ENCODE assay signal across 1 cellular context in the genomic region with DNA sequence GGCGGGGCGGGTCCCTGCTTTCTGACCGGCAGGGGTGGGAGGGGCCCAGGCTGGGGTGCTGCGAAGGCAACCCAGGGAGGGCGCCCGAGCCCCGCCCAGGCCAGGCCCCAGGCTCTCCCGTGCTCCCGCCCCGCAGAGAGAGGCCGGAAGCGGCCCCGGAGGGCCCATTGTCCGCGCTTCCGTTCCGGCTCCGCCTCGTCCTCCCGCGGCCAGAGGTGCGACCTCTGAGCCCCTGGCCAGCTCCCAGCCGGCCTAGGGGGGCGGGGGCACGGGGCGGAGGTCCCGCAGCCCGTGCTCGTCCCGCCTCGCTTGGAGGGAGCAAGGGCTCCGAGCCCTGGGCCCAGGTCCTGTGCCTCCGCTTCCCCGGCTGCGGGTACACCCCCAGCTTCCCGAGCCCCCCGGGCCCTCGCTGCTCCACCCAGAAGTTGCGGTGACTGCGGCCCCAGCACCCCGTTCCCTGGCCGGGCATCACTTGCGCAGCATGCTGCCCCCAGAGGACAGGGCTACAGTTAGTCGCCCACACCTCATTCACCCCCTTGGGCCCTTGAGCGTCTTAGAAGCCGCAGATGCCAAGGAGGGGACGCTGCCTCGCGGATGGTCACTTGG.
A peak's percentile ranks its signal among the peaks of the same experiment; 100 is the strongest.
TF ChIP-seq lines count a peak whose summit lies in the region.

No MANE protein-coding gene starts in this region.

TF ChIP-seq in HepG2, 621 proteins besides CTCF, POLR2A, EP300 and RAD21 (continued from another document and continues in another):
- TF ChIP-seq, protein P1, sequence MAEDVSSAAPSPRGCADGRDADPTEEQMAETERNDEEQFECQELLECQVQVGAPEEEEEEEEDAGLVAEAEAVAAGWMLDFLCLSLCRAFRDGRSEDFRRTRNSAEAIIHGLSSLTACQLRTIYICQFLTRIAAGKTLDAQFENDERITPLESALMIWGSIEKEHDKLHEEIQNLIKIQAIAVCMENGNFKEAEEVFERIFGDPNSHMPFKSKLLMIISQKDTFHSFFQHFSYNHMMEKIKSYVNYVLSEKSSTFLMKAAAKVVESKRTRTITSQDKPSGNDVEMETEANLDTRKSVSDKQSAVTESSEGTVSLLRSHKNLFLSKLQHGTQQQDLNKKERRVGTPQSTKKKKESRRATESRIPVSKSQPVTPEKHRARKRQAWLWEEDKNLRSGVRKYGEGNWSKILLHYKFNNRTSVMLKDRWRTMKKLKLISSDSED (CRISPR knock-in tag; IDR thresholded peaks at IDR 0.05), result no peak
- peak; percentile 90 for TF ChIP-seq ZNF746 (CRISPR knock-in tag; IDR thresholded peaks at IDR 0.05)
- 0 out of 2 replicates have a peak, but pooled peaks have one; percentile 47 for TF ChIP-seq ZNF329 (CRISPR knock-in tag; IDR thresholded peaks at IDR 0.05; ENCODE audit: low read depth)
- peak; percentile 59 for TF ChIP-seq CEBPG (CRISPR knock-in tag; IDR thresholded peaks at IDR 0.05)
- TF ChIP-seq MBD4 (IDR thresholded peaks at IDR 0.05; ENCODE audit: borderline replicate concordance, low read length), result no peak
- peak; percentile 62 for TF ChIP-seq FOSL2 (CRISPR knock-in tag; IDR thresholded peaks at IDR 0.05)
- TF ChIP-seq, protein P2, sequence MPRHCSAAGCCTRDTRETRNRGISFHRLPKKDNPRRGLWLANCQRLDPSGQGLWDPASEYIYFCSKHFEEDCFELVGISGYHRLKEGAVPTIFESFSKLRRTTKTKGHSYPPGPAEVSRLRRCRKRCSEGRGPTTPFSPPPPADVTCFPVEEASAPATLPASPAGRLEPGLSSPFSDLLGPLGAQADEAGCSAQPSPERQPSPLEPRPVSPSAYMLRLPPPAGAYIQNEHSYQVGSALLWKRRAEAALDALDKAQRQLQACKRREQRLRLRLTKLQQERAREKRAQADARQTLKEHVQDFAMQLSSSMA (CRISPR knock-in tag; IDR thresholded peaks at IDR 0.05), result peak; percentile 66; the same call in 1 of the 2 replicates
- TF ChIP-seq FOXK2 (IDR thresholded peaks at IDR 0.05), result no peak
- peak; percentile 58; the same call in 1 of the 2 replicates for TF ChIP-seq KMT2B (CRISPR knock-in tag; IDR thresholded peaks at IDR 0.05)
- 0 out of 2 replicates have a peak, but pooled peaks have one; percentile 13 for TF ChIP-seq MYPOP (CRISPR knock-in tag; IDR thresholded peaks at IDR 0.05)
- no peak for TF ChIP-seq JUNB (CRISPR knock-in tag; IDR thresholded peaks at IDR 0.05; ENCODE audit: borderline replicate concordance)
- peak; percentile 80 for TF ChIP-seq PHF8 (CRISPR knock-in tag; IDR thresholded peaks at IDR 0.05)
- peak; percentile 94 for TF ChIP-seq MED1 (CRISPR knock-in tag; IDR thresholded peaks at IDR 0.05)
- TF ChIP-seq ZNF75D (CRISPR knock-in tag; IDR thresholded peaks at IDR 0.05; ENCODE audit: borderline replicate concordance), result no peak
- TF ChIP-seq ZNF615 (CRISPR knock-in tag; IDR thresholded peaks at IDR 0.05; ENCODE audit: borderline replicate concordance), result no peak; the same call in 1 of the 2 replicates
- TF ChIP-seq ZSCAN20 (CRISPR knock-in tag; IDR thresholded peaks at IDR 0.05; ENCODE audit: borderline replicate concordance), result no peak; the same call in 1 of the 2 replicates
- TF ChIP-seq, protein P3, sequence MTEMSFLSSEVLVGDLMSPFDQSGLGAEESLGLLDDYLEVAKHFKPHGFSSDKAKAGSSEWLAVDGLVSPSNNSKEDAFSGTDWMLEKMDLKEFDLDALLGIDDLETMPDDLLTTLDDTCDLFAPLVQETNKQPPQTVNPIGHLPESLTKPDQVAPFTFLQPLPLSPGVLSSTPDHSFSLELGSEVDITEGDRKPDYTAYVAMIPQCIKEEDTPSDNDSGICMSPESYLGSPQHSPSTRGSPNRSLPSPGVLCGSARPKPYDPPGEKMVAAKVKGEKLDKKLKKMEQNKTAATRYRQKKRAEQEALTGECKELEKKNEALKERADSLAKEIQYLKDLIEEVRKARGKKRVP (CRISPR knock-in tag; IDR thresholded peaks at IDR 0.05), result no peak
- no peak for TF ChIP-seq ZNF432 (CRISPR knock-in tag; IDR thresholded peaks at IDR 0.05; ENCODE audit: borderline replicate concordance)
- TF ChIP-seq NR2C2 (CRISPR knock-in tag; IDR thresholded peaks at IDR 0.05; ENCODE audit: borderline replicate concordance), result peak; percentile 52
- TF ChIP-seq SRY (CRISPR knock-in tag; IDR thresholded peaks at IDR 0.05), result no peak; the same call in 1 of the 2 replicates
- TF ChIP-seq IKZF4 (CRISPR knock-in tag; IDR thresholded peaks at IDR 0.05; ENCODE audit: borderline replicate concordance, low read depth, not compliant biosample characterization), result no peak
- TF ChIP-seq AKAP8 (CRISPR knock-in tag; IDR thresholded peaks at IDR 0.05), result no peak
- TF ChIP-seq RFXANK (CRISPR knock-in tag; IDR thresholded peaks at IDR 0.05), result no peak
- 0 out of 2 replicates have a peak, but pooled peaks have one; percentile 78 for TF ChIP-seq CHCHD3 (CRISPR knock-in tag; IDR thresholded peaks at IDR 0.05)
- TF ChIP-seq SMYD3 (CRISPR knock-in tag; IDR thresholded peaks at IDR 0.05), result no peak; the same call in 1 of the 2 replicates
- no peak for TF ChIP-seq RFX5 (IDR thresholded peaks at IDR 0.05; ENCODE audit: low read depth, low read length)
- TF ChIP-seq EED (CRISPR knock-in tag; IDR thresholded peaks at IDR 0.05), result no peak; the same call in 1 of the 2 replicates
- TF ChIP-seq ZNF280D (CRISPR knock-in tag; IDR thresholded peaks at IDR 0.05), result no peak
- no peak for TF ChIP-seq PREB (CRISPR knock-in tag; IDR thresholded peaks at IDR 0.05)
- TF ChIP-seq, protein P4, sequence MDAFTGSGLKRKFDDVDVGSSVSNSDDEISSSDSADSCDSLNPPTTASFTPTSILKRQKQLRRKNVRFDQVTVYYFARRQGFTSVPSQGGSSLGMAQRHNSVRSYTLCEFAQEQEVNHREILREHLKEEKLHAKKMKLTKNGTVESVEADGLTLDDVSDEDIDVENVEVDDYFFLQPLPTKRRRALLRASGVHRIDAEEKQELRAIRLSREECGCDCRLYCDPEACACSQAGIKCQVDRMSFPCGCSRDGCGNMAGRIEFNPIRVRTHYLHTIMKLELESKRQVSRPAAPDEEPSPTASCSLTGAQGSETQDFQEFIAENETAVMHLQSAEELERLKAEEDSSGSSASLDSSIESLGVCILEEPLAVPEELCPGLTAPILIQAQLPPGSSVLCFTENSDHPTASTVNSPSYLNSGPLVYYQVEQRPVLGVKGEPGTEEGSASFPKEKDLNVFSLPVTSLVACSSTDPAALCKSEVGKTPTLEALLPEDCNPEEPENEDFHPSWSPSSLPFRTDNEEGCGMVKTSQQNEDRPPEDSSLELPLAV (CRISPR knock-in tag; conservative IDR thresholded peaks at IDR 0.05; ENCODE audit: low read depth), result no peak
- TF ChIP-seq IRF9 (CRISPR knock-in tag; IDR thresholded peaks at IDR 0.05; ENCODE audit: borderline replicate concordance), result no peak; the same call in 1 of the 2 replicates
- no peak; the same call in 1 of the 2 replicates for TF ChIP-seq ZFP90 (CRISPR knock-in tag; IDR thresholded peaks at IDR 0.05; ENCODE audit: borderline replicate concordance)
- no peak for TF ChIP-seq ZNF709 (CRISPR knock-in tag; IDR thresholded peaks at IDR 0.05)
- TF ChIP-seq ZNF761 (CRISPR knock-in tag; conservative IDR thresholded peaks at IDR 0.05), result no peak
- TF ChIP-seq ZNF7 (CRISPR knock-in tag; IDR thresholded peaks at IDR 0.05), result no peak
- 0 out of 2 replicates have a peak, but pooled peaks have one; percentile 47 for TF ChIP-seq CBFB (CRISPR knock-in tag; IDR thresholded peaks at IDR 0.05)
- no peak for TF ChIP-seq ZNF101 (CRISPR knock-in tag; IDR thresholded peaks at IDR 0.05; ENCODE audit: borderline replicate concordance, low read depth)
- no peak for TF ChIP-seq ZNF383 (CRISPR knock-in tag; IDR thresholded peaks at IDR 0.05; ENCODE audit: borderline replicate concordance)
- no peak for TF ChIP-seq TSC22D2 (CRISPR knock-in tag; IDR thresholded peaks at IDR 0.05; ENCODE audit: borderline replicate concordance)
- TF ChIP-seq, protein P5, sequence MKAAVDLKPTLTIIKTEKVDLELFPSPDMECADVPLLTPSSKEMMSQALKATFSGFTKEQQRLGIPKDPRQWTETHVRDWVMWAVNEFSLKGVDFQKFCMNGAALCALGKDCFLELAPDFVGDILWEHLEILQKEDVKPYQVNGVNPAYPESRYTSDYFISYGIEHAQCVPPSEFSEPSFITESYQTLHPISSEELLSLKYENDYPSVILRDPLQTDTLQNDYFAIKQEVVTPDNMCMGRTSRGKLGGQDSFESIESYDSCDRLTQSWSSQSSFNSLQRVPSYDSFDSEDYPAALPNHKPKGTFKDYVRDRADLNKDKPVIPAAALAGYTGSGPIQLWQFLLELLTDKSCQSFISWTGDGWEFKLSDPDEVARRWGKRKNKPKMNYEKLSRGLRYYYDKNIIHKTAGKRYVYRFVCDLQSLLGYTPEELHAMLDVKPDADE (CRISPR knock-in tag; IDR thresholded peaks at IDR 0.05), result no peak
- no peak for TF ChIP-seq ZNF589 (CRISPR knock-in tag; conservative IDR thresholded peaks at IDR 0.05)
- TF ChIP-seq ISX (CRISPR knock-in tag; conservative IDR thresholded peaks at IDR 0.05), result no peak
- 0 out of 2 replicates have a peak, but pooled peaks have one; percentile 56 for TF ChIP-seq ZSCAN9 (CRISPR knock-in tag; IDR thresholded peaks at IDR 0.05; ENCODE audit: borderline replicate concordance)
- no peak for TF ChIP-seq NFE2L2 (IDR thresholded peaks at IDR 0.05; ENCODE audit: low read length)
- TF ChIP-seq ZNF570 (CRISPR knock-in tag; IDR thresholded peaks at IDR 0.05; ENCODE audit: borderline replicate concordance), result no peak
- TF ChIP-seq SMAD3 (CRISPR knock-in tag; IDR thresholded peaks at IDR 0.05), result no peak; the same call in 1 of the 2 replicates
- no peak for TF ChIP-seq ZNF775 (CRISPR knock-in tag; IDR thresholded peaks at IDR 0.05; ENCODE audit: borderline replicate concordance)
- TF ChIP-seq SP4 (CRISPR knock-in tag; IDR thresholded peaks at IDR 0.05), result peak; percentile 86
- no peak for TF ChIP-seq ATF1 (CRISPR knock-in tag; IDR thresholded peaks at IDR 0.05)
- no peak for TF ChIP-seq MEF2D (CRISPR knock-in tag; IDR thresholded peaks at IDR 0.05)
- TF ChIP-seq MXD3 (CRISPR knock-in tag; IDR thresholded peaks at IDR 0.05), result peak; percentile 77
- peak; percentile 76 for TF ChIP-seq ZNF564 (CRISPR knock-in tag; IDR thresholded peaks at IDR 0.05)
- peak; percentile 84; the same call in 1 of the 2 replicates for TF ChIP-seq ZNF430 (CRISPR knock-in tag; IDR thresholded peaks at IDR 0.05)
- TF ChIP-seq, protein P6, sequence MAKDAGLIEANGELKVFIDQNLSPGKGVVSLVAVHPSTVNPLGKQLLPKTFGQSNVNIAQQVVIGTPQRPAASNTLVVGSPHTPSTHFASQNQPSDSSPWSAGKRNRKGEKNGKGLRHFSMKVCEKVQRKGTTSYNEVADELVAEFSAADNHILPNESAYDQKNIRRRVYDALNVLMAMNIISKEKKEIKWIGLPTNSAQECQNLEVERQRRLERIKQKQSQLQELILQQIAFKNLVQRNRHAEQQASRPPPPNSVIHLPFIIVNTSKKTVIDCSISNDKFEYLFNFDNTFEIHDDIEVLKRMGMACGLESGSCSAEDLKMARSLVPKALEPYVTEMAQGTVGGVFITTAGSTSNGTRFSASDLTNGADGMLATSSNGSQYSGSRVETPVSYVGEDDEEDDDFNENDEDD (CRISPR knock-in tag; IDR thresholded peaks at IDR 0.05; ENCODE audit: borderline replicate concordance), result peak; percentile 73; the same call in 1 of the 2 replicates
- TF ChIP-seq ZNF441 (CRISPR knock-in tag; IDR thresholded peaks at IDR 0.05; ENCODE audit: borderline replicate concordance), result peak; percentile 94
